21 cellular contexts compared by ENCODE assay signal in genomic region chr12:2523881-2524561, GRCh38.
"Had no signal": no experiment of that assay in that cellular context is flagged by ENCODE, and none has a peak within 500 bp of the region (broad histone marks: within the 10 kb centered on the region; RNA-seq: fewer than 3 reads in every experiment).

No MANE protein-coding gene starts in this region.

- H3K4me1 ChIP-seq: esophagus squamous epithelium, parathyroid adenoma, psoas muscle, spleen, testis had no signal

- H3K9me3 ChIP-seq: esophagus squamous epithelium, psoas muscle, spleen, testis, transverse colon had no signal

- H3K4me3 Mint-ChIP-seq: central memory CD8-positive, alpha-beta T cell; effector memory CD8-positive, alpha-beta T cell; stimulated activated naive B cell treated with anti-CD40 and anti-IgM and Interleukin-4, amounts not matched to agents 10 μg/mL and 1 μg/mL and 100 μg/mL, for 72 hours; stimulated activated naive CD8-positive, alpha-beta T cell treated with anti-CD3 and anti-CD28 coated beads, Interleukin-15, amount 100 ng/mL, for 72 hours had no signal

- H3K36me3 Mint-ChIP-seq: neural progenitor cell; stimulated activated naive B cell treated with anti-CD40 and anti-IgM and Interleukin-4, amounts not matched to agents 10 μg/mL and 1 μg/mL and 100 μg/mL, for 72 hours had no signal

- H3K36me3 ChIP-seq: esophagus squamous epithelium, neural progenitor cell, spleen, transverse colon had no signal

- ATAC-seq: effector memory CD8-positive, alpha-beta T cell; left colon; psoas muscle; sciatic nerve; stimulated activated naive B cell treated with anti-CD40 and anti-IgM and Interleukin-4, amounts not matched to agents 10 μg/mL and 1 μg/mL and 100 μg/mL, for 72 hours; stimulated activated naive CD8-positive, alpha-beta T cell treated with anti-CD3 and anti-CD28 coated beads, Interleukin-15, amount 100 ng/mL, for 72 hours had no signal

- H3K4me2 ChIP-seq: neural progenitor cell had no signal

- H3K4me3 ChIP-seq: esophagus squamous epithelium, neural progenitor cell, psoas muscle, spleen, testis, transverse colon had no signal

- H3K79me2 ChIP-seq: parathyroid adenoma had no signal

- H3K27ac ChIP-seq: epithelial cell of prostate, esophagus squamous epithelium, neural progenitor cell, parathyroid adenoma, psoas muscle, spleen, testis, transverse colon had no signal

- H3K27ac Mint-ChIP-seq: effector memory CD8-positive, alpha-beta T cell; naive B cell; neural progenitor cell; stimulated activated naive B cell treated with anti-CD40 and anti-IgM and Interleukin-4, amounts not matched to agents 10 μg/mL and 1 μg/mL and 100 μg/mL, for 72 hours; stimulated activated naive CD8-positive, alpha-beta T cell treated with anti-CD3 and anti-CD28 coated beads, Interleukin-15, amount 100 ng/mL, for 72 hours had no signal

- H3K9me3 Mint-ChIP-seq: central memory CD8-positive, alpha-beta T cell; effector memory CD8-positive, alpha-beta T cell; neural progenitor cell had no signal

- H3K9ac ChIP-seq: neural progenitor cell, parathyroid adenoma had no signal

- H3K4me1 Mint-ChIP-seq: central memory CD8-positive, alpha-beta T cell; naive B cell; stimulated activated naive CD8-positive, alpha-beta T cell treated with anti-CD3 and anti-CD28 coated beads, Interleukin-15, amount 100 ng/mL, for 72 hours had no signal

- DNase-seq: effector memory CD8-positive, alpha-beta T cell; esophagus squamous epithelium; foreskin fibroblast; hippocampal formation; left colon; mesendoderm; naive B cell; psoas muscle; spleen; stimulated activated CD4-positive, alpha-beta T cell treated with anti-CD3 and anti-CD28 coated beads, Interleukin-15, amount 100 ng/mL, for 24 hours; stimulated activated CD4-positive, alpha-beta T cell treated with anti-CD3 and anti-CD28 coated beads, Interleukin-1b, Interleukin-23, amount 100 ng/mL, for 48 hours; stimulated activated CD4-positive, alpha-beta T cell treated with anti-CD3 and anti-CD28 coated beads, Interleukin-4, amount 100 ng/mL, for 24 hours; stimulated activated naive B cell treated with anti-CD40 and anti-IgM and Interleukin-4, amounts not matched to agents 10 μg/mL and 1 μg/mL and 100 μg/mL, for 72 hours; stimulated activated naive CD8-positive, alpha-beta T cell treated with anti-CD3 and anti-CD28 coated beads, Interleukin-15, amount 100 ng/mL, for 72 hours; testis; transverse colon had no signal

- H3K27me3 ChIP-seq: esophagus squamous epithelium, neural progenitor cell, spleen, testis, transverse colon had no signal

- H2AFZ ChIP-seq: neural progenitor cell, parathyroid adenoma had no signal
